ENCODE assay signal across 30 cellular contexts in genomic region chr13:36753176-36753575, GRCh38.
"Had no signal": no experiment of that assay in that cellular context is flagged by ENCODE, and none has a peak within 500 bp of the region (broad histone marks: within the 10 kb centered on the region; RNA-seq: fewer than 3 reads in every experiment).

No MANE protein-coding gene starts in this region.

- H3K4me1 ChIP-seq: ascending aorta, colonic mucosa had no signal

- H2AFZ ChIP-seq: PC-9 had no signal

- H3K27me3 ChIP-seq: ascending aorta, cardiac muscle cell, colonic mucosa had no signal

- H3K4me2 ChIP-seq: PC-9 had no signal

- H3K27ac ChIP-seq: ascending aorta, cardiac muscle cell, colonic mucosa, PC-9, RWPE1, WERI-Rb-1 had no signal

- DNase-seq: activated CD4-positive, alpha-beta T cell treated with anti-CD3 and anti-CD28 coated beads, Interleukin-2, amount 10 ng/mL, durations not matched to agents 24 days and 14 days; activated CD4-positive, alpha-beta T cell treated with anti-CD3 and anti-CD28 coated beads, Interleukin-2, amount 50 U/mL, for 48 hours; activated CD4-positive, CD25-positive, alpha-beta regulatory T cell; activated CD8-positive, alpha-beta T cell treated with anti-CD3 and anti-CD28 coated beads, Interleukin-2, amount 10 ng/mL, durations not matched to agents 7 days and 5 days; activated gamma-delta T cell; activated naive CD4-positive, alpha-beta T cell treated with Interleukin-2 at 50 U/mL for 16 hours; activated naive CD8-positive, alpha-beta T cell treated with anti-CD3 and anti-CD28 coated beads, Interleukin-2, amount 10 ng/mL, durations not matched to agents 7 days and 5 days; activated T-cell treated with anti-CD3 and anti-CD28 coated beads, Interleukin-2, amount 50 U/mL, for 24 hours; amygdala; colonic mucosa; NCI-H1436 treated with DMSO at 0.1 percent for 48 hours; NCI-H1694 treated with DMSO at 0.1 percent for 48 hours; NCI-H2029; NCI-H2107; NCI-H2227 treated with DMSO at 0.1 percent for 48 hours; NCI-H446; NCI-H510A treated with DMSO at 0.1 percent for 48 hours; NCI-H774; PC-9; SIG-M5; T-helper 1 cell; T-helper 2 cell; T-helper 9 cell; WERI-Rb-1 had no signal

- H3K9me3 ChIP-seq: ascending aorta, colonic mucosa had no signal

- H3K36me3 ChIP-seq: ascending aorta, cardiac muscle cell, colonic mucosa, WERI-Rb-1 had no signal

- ATAC-seq: activated CD8-positive, alpha-beta T cell treated with anti-CD3 and anti-CD28 coated beads, Interleukin-2, amount 10 ng/mL, durations not matched to agents 7 days and 5 days; K562; Right ventricle myocardium inferior; SK-N-SH treated with all-trans-retinoic acid at 6 μM for 48 hours had no signal

- H3K4me3 ChIP-seq: ascending aorta, cardiac muscle cell, colonic mucosa, K562, PC-9 had no signal
